Comparison of ENCODE assay signal across 8 cellular contexts in genomic region chr1:175208773-175209492, GRCh38. TPM values are rescaled to one million over a fixed set of nuclear protein-coding genes. Genes with fewer than 3 reads are reported as not detected.
DNase-seq lines count a peak whose midpoint lies in the region; ATAC-seq, FAIRE-seq and TF ChIP-seq lines count a peak whose summit lies in the region.

No MANE protein-coding gene starts in this region.

- H3K27ac ChIP-seq in A673 (ENCODE audit: low read depth, low read length, poor library complexity, severe bottlenecking), result no peak overlapping the region

- DNase-seq in Jurkat, Clone E6-1 (ENCODE audit: low read depth, low spot score), result peak; percentile 97
- DNase-seq in activated CD4-positive, alpha-beta T cell treated with anti-CD3 and anti-CD28 coated beads for 4 hours, result peak; percentile 35 to 43
- DNase-seq in sciatic nerve (ENCODE audit: low spot score) (no peak), NCI-H187 treated with DMSO at 0.1 percent for 48 hours (lab: John Stamatoyannopoulos, UW) (no peak), HTR-8/SVneo (ENCODE audit: insufficient read length, low spot score) (no peak), A673 (ENCODE audit: low spot score) (no peak)

- no peak for TF ChIP-seq CTCF in A673 (conservative IDR thresholded peaks at IDR 0.05; ENCODE audit: low read depth, low read length)

- H3K27me3 ChIP-seq in A673 (replicated peaks; ENCODE audit: insufficient read depth, low read depth, low read length, poor library complexity), result peaks cover 13% of the 10 kb centered on the region

- BruUV-seq in A673 (replicated peaks; lab: Mats Ljungman, UMichigan), result no TSS peak

- no peak for FAIRE-seq in HTR-8/SVneo (lab: Jason Lieb, UNC)

- H3K4me3 ChIP-seq in Jurkat, Clone E6-1 (ENCODE audit: low read length), result peak overlapping the region; percentile 41
- H3K4me3 ChIP-seq in A673 (ENCODE audit: low read depth, low read length, poor library complexity, severe bottlenecking), result no peak overlapping the region

- H3K9me3 ChIP-seq in A673 (ENCODE audit: low read depth, low read length, poor library complexity, severe bottlenecking), result no peaks in the 10 kb centered on the region

- H3K36me3 ChIP-seq in A673 (ENCODE audit: insufficient read depth, low read length, poor library complexity, severe bottlenecking), result no peaks in the 10 kb centered on the region

- no peaks in the 10 kb centered on the region for H3K4me1 ChIP-seq in A673 (ENCODE audit: insufficient read depth, low read length, poor library complexity, severe bottlenecking)

- intact Hi-C loops in sciatic nerve (cut with DNase I), result no loop called here
- intact Hi-C loops in A673 (cut with micrococcal nuclease; ENCODE audit: unreplicated experiment), result no loop called here

- POLR2A ChIA-PET in A673 (lab: Charles Lee; ENCODE audit: low non-redundant PET), result no interaction called here

- ATAC-seq in GM18499 (IDR thresholded peaks at IDR 0.05; ENCODE audit: insufficient read depth, unreplicated experiment) (peak; percentile 51), GM21515 (IDR thresholded peaks at IDR 0.05; ENCODE audit: unreplicated experiment) (peak; percentile 79), sciatic nerve (peak; percentile 42)

- CTCF ChIA-PET in A673 (lab: Charles Lee), result interaction anchor here (0.6 kb wide), 1 partner anchor 57 kb away, joined by 4 read pairs; no protein-coding TSS in a partner anchor

RNA-seq across cellular contexts. Expression of gene KIAA0040, which starts 16.4 kb away (rescaled TPM):
- 3.7 TPM for polyA plus RNA-seq in Jurkat, Clone E6-1 (2012; ENCODE audit: insufficient read depth, insufficient read length)
- total RNA-seq in sciatic nerve (16.8 TPM), A673 (2021) (not detected in 2 replicates)

Comparison
In these comparisons a context has a peak if more than half of its experiments do, and no peak if none do; other contexts are left out.
1. DNase-seq: peak in Jurkat, Clone E6-1 (single experiment) and activated CD4-positive, alpha-beta T cell treated with anti-CD3 and anti-CD28 coated beads for 4 hours (2 of 2); none in sciatic nerve (single experiment), NCI-H187 treated with DMSO at 0.1 percent for 48 hours (single experiment), HTR-8/SVneo (single experiment) and A673 (single experiment).
2. RNA of gene KIAA0040, which starts 16.4 kb away (total RNA-seq): 16.8 TPM in sciatic nerve (single experiment); not detected in A673; every median in the first group is over 10 times any median in the second.
3. Peak in every context shown above with its lines, with median percentiles within 50 percentile points of each other: ATAC-seq.